Comparison of ENCODE assay signal across 8 cellular contexts in genomic region chr2:98444436-98445166, GRCh38. TPM values are rescaled to one million over a fixed set of nuclear protein-coding genes. Genes with fewer than 3 reads are reported as not detected.
A peak's percentile ranks its signal among the peaks of the same experiment; 100 is the strongest.
DNase-seq lines count a peak whose midpoint lies in the region; ATAC-seq and TF ChIP-seq lines count a peak whose summit lies in the region.

Gene INPP4A, plus strand, starts transcription at chr2:98444858. Its CDS starts 75,191 bp downstream, at chr2:98520049.

- peak within 1 kb of the TSS; percentile 84 for H3K4me3 ChIP-seq in ACC112 (ENCODE audit: low read depth, low read length)

- H2AFZ ChIP-seq in ACC112 (ENCODE audit: low read length, unreplicated experiment) = peak within 1 kb of the TSS; percentile 90

- no peaks in the 10 kb centered on the region for H3K36me3 ChIP-seq in ACC112 (ENCODE audit: insufficient read depth, low read length)

- peak; percentile 55 for ATAC-seq in HG03066 (IDR thresholded peaks at IDR 0.05; ENCODE audit: low read depth, unreplicated experiment)

- peak; percentile 50 for TF ChIP-seq POLR2A in GM18526 (IDR thresholded peaks at IDR 0.05; ENCODE audit: extremely low read depth, insufficient read length)

- DNase-seq in NCI-H2196 treated with DMSO at 0.1 percent for 48 hours (lab: John Stamatoyannopoulos, UW; ENCODE audit: unreplicated experiment) (peak; percentile 31), cerebellum (ENCODE audit: low spot score) (peak; percentile 89), kidney glomerular epithelial cell (lab: John Stamatoyannopoulos, UW) (peak; percentile 46)
- DNase-seq in activated CD4-positive, CD25-positive, alpha-beta regulatory T cell treated with anti-CD3 and anti-CD28 coated beads, Interleukin-2, amount 50 U/mL, for 72 hours = peak; percentile 84
- DNase-seq in stimulated activated CD4-positive, alpha-beta T cell treated with anti-CD3 and anti-CD28 coated beads, Interleukin-1b, Interleukin-23, amount 100 ng/mL, for 24 hours (ENCODE audit: low read depth in 4 of 4, low spot score in 1 of 4) = peak in 3 of 4 experiments; percentile 70 to 73 (median 71)

- peaks cover 5% of the 10 kb centered on the region; the same call in 1 of the 2 replicates for H3K27me3 ChIP-seq in ACC112 (ENCODE audit: insufficient read depth, low read length)

- H3K27ac ChIP-seq in ACC112 (ENCODE audit: low read depth, low read length) = no peak within 1 kb of the TSS; the same call in 1 of the 2 replicates

- peaks cover 29% of the 10 kb centered on the region for H3K79me2 ChIP-seq in ACC112 (ENCODE audit: control insufficient read depth, insufficient read depth, low read length, unreplicated experiment)

- peaks cover 8% of the 10 kb centered on the region for H3K4me1 ChIP-seq in ACC112 (ENCODE audit: control insufficient read depth, insufficient read depth, low read length, unreplicated experiment)

RNA-seq across cellular contexts. Expression of gene INPP4A, which starts in this region (rescaled TPM):
- total RNA-seq in cerebellum = 81.7 TPM

Comparison
In these comparisons a context has a peak if more than half of its experiments do, and no peak if none do; other contexts are left out.
1. DNase-seq: peak in every context shown above with its lines; median percentile 89 in cerebellum; 84 in activated CD4-positive, CD25-positive, alpha-beta regulatory T cell treated with anti-CD3 and anti-CD28 coated beads, Interleukin-2, amount 50 U/mL, for 72 hours; 71 in stimulated activated CD4-positive, alpha-beta T cell treated with anti-CD3 and anti-CD28 coated beads, Interleukin-1b, Interleukin-23, amount 100 ng/mL, for 24 hours; 46 in kidney glomerular epithelial cell; 31 in NCI-H2196 treated with DMSO at 0.1 percent for 48 hours.